Comparison of ENCODE assay signal across 8 cellular contexts in genomic region chr16:20899503-20900298, GRCh38. TPM values are rescaled to one million over a fixed set of nuclear protein-coding genes. Genes with fewer than 3 reads are reported as not detected.
DNase-seq lines count a peak whose midpoint lies in the region; TF ChIP-seq lines count a peak whose summit lies in the region.

No MANE protein-coding gene starts in this region.

- peaks cover 24% of the 10 kb centered on the region for H3K4me1 ChIP-seq in MM.1S (ENCODE audit: low read length)
- peaks cover 4 to 36% (median 32%) of the 10 kb centered on the region in 4 donors for H3K4me1 ChIP-seq in liver (ENCODE audit: control insufficient read depth in 4 of 4, insufficient read depth in 4 of 4, low read length in 3 of 4)
- peaks cover 33% of the 10 kb centered on the region for H3K4me1 ChIP-seq in testis

- H3K27ac Mint-ChIP-seq in Calu3 (ENCODE audit: unreplicated experiment) (peak overlapping the region; percentile 94), brain (peak overlapping the region; percentile 98 to 100 (median 99))

- CTCF ChIA-PET in Calu3 (lab: Charles Lee): interaction anchor here (0.5 to 1.5 kb wide), 12 partner anchors 8 to 1360 kb away, joined by 3 to 7 read pairs (median 4); no protein-coding TSS in a partner anchor

- peak overlapping the region; percentile 83; the same call in 1 of the 2 replicates for H3K27ac ChIP-seq in MM.1S (ENCODE audit: low read length)
- peak overlapping the region; percentile 92 to 97 for H3K27ac ChIP-seq in liver (ENCODE audit: low read depth in 1 of 2, low read length in 2 of 2)
- H3K27ac ChIP-seq in testis: peak overlapping the region; percentile 92 to 95

- BruUV-seq in Calu3 (replicated peaks; lab: Mats Ljungman, UMichigan): no TSS peak

- peaks cover 62% of the 10 kb centered on the region for H3K4me1 Mint-ChIP-seq in Calu3 (ENCODE audit: low read depth, unreplicated experiment)
- peaks cover 71% of the 10 kb centered on the region for H3K4me1 Mint-ChIP-seq in brain

- H3K9ac ChIP-seq in MM.1S (ENCODE audit: low read length): peak overlapping the region; percentile 94
- peak overlapping the region; percentile 69 to 72 for H3K9ac ChIP-seq in liver (ENCODE audit: low read depth in 1 of 2, low read length in 2 of 2)

- H3K27me3 ChIP-seq in MM.1S (replicated peaks; ENCODE audit: insufficient read depth, low read length): no peaks in the 10 kb centered on the region
- H3K27me3 ChIP-seq in liver (ENCODE audit: control insufficient read depth in 4 of 4, insufficient read depth in 4 of 4, low read length in 3 of 4): no peaks in the 10 kb centered on the region
- H3K27me3 ChIP-seq in testis: no peaks in the 10 kb centered on the region

- H3K9me2 ChIP-seq in MM.1S (replicated peaks; ENCODE audit: insufficient read depth, low read length): no peaks in the 10 kb centered on the region

- DNase-seq in Calu3: peak; percentile 44
- DNase-seq in MM.1S: no peak
- peak; percentile 40 for DNase-seq in testis
- no peak for DNase-seq in activated gamma-delta T cell (lab: John Stamatoyannopoulos, UW)
- no peak for DNase-seq in NCI-H1105 treated with DMSO at 0.1 percent for 48 hours (lab: John Stamatoyannopoulos, UW)
- no peak for DNase-seq in NCI-H345 treated with DMSO at 0.1 percent for 48 hours (lab: John Stamatoyannopoulos, UW; ENCODE audit: unreplicated experiment)

- H3K36me3 ChIP-seq in MM.1S (replicated peaks; ENCODE audit: insufficient read depth, low read length) (no peaks in the 10 kb centered on the region), liver (ENCODE audit: control insufficient read depth in 4 of 4, insufficient read depth in 3 of 4, low read depth in 1 of 4, low read length in 3 of 4) (peaks cover 0 to 8% (median 4%) of the 10 kb centered on the region in 4 donors), testis (ENCODE audit: low read depth, missing control alignments) (no peaks in the 10 kb centered on the region)

- H3K4me3 ChIP-seq in MM.1S (ENCODE audit: low read length): peak overlapping the region; percentile 89
- peak overlapping the region; percentile 63 to 89 (median 88) for H3K4me3 ChIP-seq in liver (ENCODE audit: low read depth in 1 of 3, low read length in 3 of 3)
- H3K4me3 ChIP-seq in testis: peak overlapping the region; percentile 81 to 85

- H3K27me3 Mint-ChIP-seq in Calu3 (ENCODE audit: unreplicated experiment) (no peaks in the 10 kb centered on the region), brain (peaks cover 14% of the 10 kb centered on the region)

- intact Hi-C loops in Calu3 (cut with micrococcal nuclease; ENCODE audit: unreplicated experiment): loop anchor here (2.0 kb wide), 1 partner anchor 21 kb away; no protein-coding TSS in a partner anchor
- intact Hi-C loops in testis (cut with DNase I; ENCODE audit: low total_unique reads): loop anchor here (10.0 kb wide), 1 partner anchor 45 kb away; no protein-coding TSS in a partner anchor

- H3K79me2 ChIP-seq in MM.1S (ENCODE audit: low read length): peaks cover 54% of the 10 kb centered on the region

- TF ChIP-seq POLR2A in testis (IDR thresholded peaks at IDR 0.05): no peak

- H3K9me3 ChIP-seq in MM.1S (replicated peaks; ENCODE audit: insufficient read depth, low read length) (no peaks in the 10 kb centered on the region), liver (ENCODE audit: control insufficient read depth in 4 of 4, low read length in 3 of 4) (no peaks in the 10 kb centered on the region), testis (no peaks in the 10 kb centered on the region)

- no peaks in the 10 kb centered on the region for H4K20me1 ChIP-seq in MM.1S (ENCODE audit: insufficient read depth, low read length)

- H2AFZ ChIP-seq in MM.1S (ENCODE audit: low read length): peak overlapping the region; percentile 80

- peaks cover 52% of the 10 kb centered on the region for H3K36me3 Mint-ChIP-seq in Calu3 (ENCODE audit: insufficient read depth, unreplicated experiment)
- peaks cover 22% of the 10 kb centered on the region for H3K36me3 Mint-ChIP-seq in brain

- WGBS in liver: under 1% methylated on average over 23 of the region's 23 CpGs
- 0 to 1% methylated on average over 21 to 23 of the region's 23 CpGs for WGBS in testis, 2 donors

- H3K4me2 ChIP-seq in MM.1S (ENCODE audit: low read depth, low read length): peak overlapping the region; percentile 76

- TF ChIP-seq RAD21 in liver (IDR thresholded peaks at IDR 0.05): peak in 1 of 2 donors; percentile 47

- H3F3A ChIP-seq in MM.1S (ENCODE audit: insufficient read depth, low read length): peaks cover 14% of the 10 kb centered on the region

- H3K9me3 Mint-ChIP-seq in Calu3 (ENCODE audit: low read depth, unreplicated experiment) (no peaks in the 10 kb centered on the region), brain (no peaks in the 10 kb centered on the region)

- TF ChIP-seq CTCF in Calu3 (IDR thresholded peaks at IDR 0.05; ENCODE audit: unreplicated experiment): no peak
- no peak for TF ChIP-seq CTCF in MM.1S (IDR thresholded peaks at IDR 0.05; ENCODE audit: low read length)
- TF ChIP-seq CTCF in brain (conservative IDR thresholded peaks at IDR 0.05): no peak
- TF ChIP-seq CTCF in liver (IDR thresholded peaks at IDR 0.05; ENCODE audit: low read depth, low read length, missing input control): no peak
- no peak for TF ChIP-seq CTCF in testis (IDR thresholded peaks at IDR 0.05)

- H3K4me3 Mint-ChIP-seq in Calu3 (ENCODE audit: low read depth, unreplicated experiment) (peak overlapping the region; percentile 75), brain (peak overlapping the region; percentile 88 to 92 (median 90))

TF ChIP-seq in liver, 16 proteins besides CTCF, POLR2A, EP300 and RAD21:
- TF ChIP-seq REST (IDR thresholded peaks at IDR 0.05) (no peak), ZBTB33 (IDR thresholded peaks at IDR 0.05) (no peak), MAX (IDR thresholded peaks at IDR 0.05) (no peak), NR2F2 (IDR thresholded peaks at IDR 0.05) (no peak), HNF4G (IDR thresholded peaks at IDR 0.05) (no peak), TAF1 (conservative IDR thresholded peaks at IDR 0.05) (peak; percentile 41)

RNA-seq across cellular contexts. Expression of gene DCUN1D3, which starts 0.5 kb away (rescaled TPM):
- total RNA-seq in Calu3 (2022) (17.0 and 21.0 TPM in 2 replicates), liver (10 to 100 TPM in 1 of 2 donors, 1 to 10 TPM in 1; 4.9 to 16.8 TPM), testis (10 to 100 TPM; 15.2 to 16.5 TPM)
- polyA plus RNA-seq in brain (ENCODE audit: insufficient read depth, low read depth, low replicate concordance) (2.6 TPM), liver (1 to 10 TPM; 2.7 to 4.6 TPM), testis (ENCODE audit: insufficient read depth, low read depth, low replicate concordance) (19.5 TPM)

RNA-seq across cellular contexts. Expression of gene LYRM1, which starts 0.9 kb away (rescaled TPM):
- total RNA-seq in Calu3 (2022): 33.4 and 36.5 TPM in 2 replicates
- 35.5 TPM for polyA plus RNA-seq in brain (ENCODE audit: insufficient read depth, low read depth, low replicate concordance)
- total RNA-seq in liver: 10 to 100 TPM; 33.2 to 49.5 TPM
- polyA plus RNA-seq in liver: 10 to 100 TPM; 52.0 to 57.3 TPM
- 10 to 100 TPM; 30.2 to 43.0 TPM for total RNA-seq in testis
- 87.2 TPM for polyA plus RNA-seq in testis (ENCODE audit: insufficient read depth, low read depth, low replicate concordance)

Comparison
In these comparisons a context has a peak if more than half of its experiments do, and no peak if none do; other contexts are left out.
1. DNase-seq: peak in Calu3 (single experiment) and testis (single experiment); none in MM.1S (single experiment), activated gamma-delta T cell (single experiment), NCI-H1105 treated with DMSO at 0.1 percent for 48 hours (single experiment) and NCI-H345 treated with DMSO at 0.1 percent for 48 hours (single experiment).
2. Peak in every context shown above with its lines, with median percentiles within 50 percentile points of each other: H3K27ac ChIP-seq and H3K4me3 ChIP-seq.